ENCODE assay signal across 1 cellular context in the genomic region with DNA sequence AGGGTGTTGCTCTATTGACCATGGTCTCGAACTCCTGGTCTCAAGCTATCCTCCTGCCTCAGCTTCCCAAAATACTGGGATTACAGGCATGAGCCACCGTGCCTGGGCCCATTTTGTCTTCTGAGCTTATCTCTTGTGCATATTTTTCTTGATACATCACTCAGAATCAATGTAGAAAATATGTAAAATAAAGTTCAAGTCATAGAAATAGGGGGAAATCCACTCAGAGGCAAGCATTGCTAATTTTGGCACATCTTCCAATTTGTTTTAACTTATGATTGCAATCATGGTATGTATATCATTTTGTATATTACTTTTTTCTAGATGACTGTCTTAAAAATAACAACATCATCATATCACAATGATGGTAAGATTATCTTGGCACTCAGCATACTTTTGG.
TF ChIP-seq lines count a peak whose summit lies in the region.

No MANE protein-coding gene starts in this region.

TF ChIP-seq in IMR-90, 13 proteins besides CTCF, POLR2A, EP300 and RAD21:
- TF ChIP-seq, protein P1, sequence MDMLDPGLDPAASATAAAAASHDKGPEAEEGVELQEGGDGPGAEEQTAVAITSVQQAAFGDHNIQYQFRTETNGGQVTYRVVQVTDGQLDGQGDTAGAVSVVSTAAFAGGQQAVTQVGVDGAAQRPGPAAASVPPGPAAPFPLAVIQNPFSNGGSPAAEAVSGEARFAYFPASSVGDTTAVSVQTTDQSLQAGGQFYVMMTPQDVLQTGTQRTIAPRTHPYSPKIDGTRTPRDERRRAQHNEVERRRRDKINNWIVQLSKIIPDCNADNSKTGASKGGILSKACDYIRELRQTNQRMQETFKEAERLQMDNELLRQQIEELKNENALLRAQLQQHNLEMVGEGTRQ (IDR thresholded peaks at IDR 0.05; ENCODE audit: low read depth, low read length) = no peak
- TF ChIP-seq FOS (IDR thresholded peaks at IDR 0.05; ENCODE audit: low read depth, low read length) = no peak
- TF ChIP-seq RFX5 (IDR thresholded peaks at IDR 0.05; ENCODE audit: low read depth, low read length) = no peak
- no peak for TF ChIP-seq MAFK (IDR thresholded peaks at IDR 0.05; ENCODE audit: low read depth, low read length)
- no peak for TF ChIP-seq SMC3 (IDR thresholded peaks at IDR 0.05; ENCODE audit: low read depth, low read length)
- no peak for TF ChIP-seq MAZ (IDR thresholded peaks at IDR 0.05; ENCODE audit: borderline replicate concordance, low read depth, low read length)
TF ChIP-seq in IMR-90: peak in this region for 0.
